In the genomic region with DNA sequence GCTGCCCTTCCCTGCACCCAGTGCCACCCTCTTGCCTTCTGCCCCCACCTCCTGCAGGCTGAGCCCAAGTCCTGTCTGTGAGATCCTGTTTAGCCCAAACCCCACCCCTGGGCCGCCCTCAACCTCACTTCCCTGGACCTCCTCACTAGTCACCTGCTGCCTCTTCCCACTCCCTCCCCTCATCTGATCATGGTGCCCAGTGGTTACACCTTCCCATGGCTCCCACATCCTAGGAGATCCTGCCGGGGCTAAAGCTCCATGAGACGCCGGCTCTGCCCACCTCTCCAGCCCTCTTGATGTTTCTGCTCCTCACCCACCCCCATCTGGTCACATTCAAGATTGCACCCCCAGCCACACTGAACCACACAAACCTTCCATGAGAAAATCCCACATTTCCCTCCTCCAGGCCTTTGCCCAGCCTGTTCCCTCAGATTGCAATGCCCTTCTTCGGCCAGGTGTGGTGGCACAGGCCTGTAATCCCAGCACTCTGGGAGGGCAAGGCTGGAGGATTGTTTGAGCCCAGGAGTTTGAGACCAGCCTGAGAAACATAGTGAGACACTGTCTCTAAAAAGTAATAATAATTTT, we compare ENCODE assay signal across 1 cellular context.
TF ChIP-seq lines count a peak whose summit lies in the region.

No MANE protein-coding gene starts in this region.

TF ChIP-seq in H1, 55 proteins besides CTCF, POLR2A, EP300 and RAD21 (continued from another document):
- TF ChIP-seq, protein P1, sequence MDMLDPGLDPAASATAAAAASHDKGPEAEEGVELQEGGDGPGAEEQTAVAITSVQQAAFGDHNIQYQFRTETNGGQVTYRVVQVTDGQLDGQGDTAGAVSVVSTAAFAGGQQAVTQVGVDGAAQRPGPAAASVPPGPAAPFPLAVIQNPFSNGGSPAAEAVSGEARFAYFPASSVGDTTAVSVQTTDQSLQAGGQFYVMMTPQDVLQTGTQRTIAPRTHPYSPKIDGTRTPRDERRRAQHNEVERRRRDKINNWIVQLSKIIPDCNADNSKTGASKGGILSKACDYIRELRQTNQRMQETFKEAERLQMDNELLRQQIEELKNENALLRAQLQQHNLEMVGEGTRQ (IDR thresholded peaks at IDR 0.05; ENCODE audit: low read length): no peak
- no peak for TF ChIP-seq RXRA (IDR thresholded peaks at IDR 0.05; ENCODE audit: insufficient read depth, low read depth, low read length)
- no peak for TF ChIP-seq SIX5 (IDR thresholded peaks at IDR 0.05; ENCODE audit: low read depth, low read length)
- TF ChIP-seq ZNF274 (IDR thresholded peaks at IDR 0.05; ENCODE audit: borderline replicate concordance, extremely low read depth, low read length): no peak
- TF ChIP-seq, protein P2, sequence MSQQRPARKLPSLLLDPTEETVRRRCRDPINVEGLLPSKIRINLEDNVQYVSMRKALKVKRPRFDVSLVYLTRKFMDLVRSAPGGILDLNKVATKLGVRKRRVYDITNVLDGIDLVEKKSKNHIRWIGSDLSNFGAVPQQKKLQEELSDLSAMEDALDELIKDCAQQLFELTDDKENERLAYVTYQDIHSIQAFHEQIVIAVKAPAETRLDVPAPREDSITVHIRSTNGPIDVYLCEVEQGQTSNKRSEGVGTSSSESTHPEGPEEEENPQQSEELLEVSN (IDR thresholded peaks at IDR 0.05): no peak
- TF ChIP-seq KDM1A (IDR thresholded peaks at IDR 0.05; ENCODE audit: borderline replicate concordance, low read length): no peak
